33 cellular contexts compared by ENCODE assay signal in the genomic region with DNA sequence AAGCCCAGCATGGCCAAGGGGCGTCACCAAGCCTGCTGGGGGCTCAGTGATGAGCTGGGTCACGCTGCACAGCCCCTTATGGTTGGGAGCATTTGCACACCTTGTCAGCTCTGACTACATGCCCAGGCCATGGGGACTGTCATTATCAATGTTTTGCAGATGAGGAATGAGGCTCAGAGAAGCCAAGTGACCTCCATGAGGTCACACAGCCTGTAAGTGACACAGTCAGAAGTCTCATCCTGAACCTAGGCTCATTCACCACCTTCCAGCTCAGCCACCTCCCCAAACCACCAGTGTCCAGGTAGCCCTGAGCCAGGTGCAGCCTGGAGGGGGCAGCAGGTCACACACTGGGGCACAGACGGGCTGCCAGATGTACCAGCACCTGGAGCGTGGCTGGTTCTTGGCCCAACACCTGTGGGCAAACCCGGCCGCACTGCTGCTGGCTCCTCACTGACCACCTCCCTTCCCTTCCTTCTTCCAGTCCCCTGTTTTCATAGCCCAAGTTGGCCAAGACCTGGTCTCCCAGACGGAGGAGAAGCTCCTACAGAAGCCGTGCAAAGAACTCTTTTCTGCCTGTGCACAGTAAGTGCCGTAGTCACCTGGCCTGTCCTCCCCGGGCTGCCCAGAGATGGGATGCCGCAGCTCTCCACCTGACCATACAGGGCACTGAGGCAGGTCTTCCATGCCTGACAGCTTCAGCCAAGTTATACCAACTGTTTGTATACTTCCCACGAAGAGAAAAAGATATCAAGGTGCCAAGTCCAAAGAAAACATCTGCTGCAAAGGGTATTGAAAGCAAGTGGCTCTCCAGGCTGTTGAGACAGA.
DNase-seq lines count a peak whose midpoint lies in the region; ATAC-seq, FAIRE-seq and TF ChIP-seq lines count a peak whose summit lies in the region.
"Had no signal": no experiment of that assay in that cellular context is flagged by ENCODE, and none has a peak within 500 bp of the region (broad histone marks: within the 10 kb centered on the region; RNA-seq: fewer than 3 reads in every experiment).

No MANE protein-coding gene starts in this region.

- no peak overlapping the region for H4K8ac ChIP-seq in neuronal stem cell (ENCODE audit: low read depth, low read length)

- peaks cover 9% of the 10 kb centered on the region for H3K36me3 Mint-ChIP-seq in glutamatergic neuron (ENCODE audit: unreplicated experiment)
- peaks cover 5% of the 10 kb centered on the region for H3K36me3 Mint-ChIP-seq in activated CD4-positive, alpha-beta T cell treated with anti-CD3 and anti-CD28 coated beads for 36 hours (ENCODE audit: low read depth)
- H3K36me3 Mint-ChIP-seq in activated T-cell treated with anti-CD3 and anti-CD28 coated beads, Interleukin-2, amount 50 U/mL, for 4 hours (ENCODE audit: insufficient read depth): peaks cover 24% of the 10 kb centered on the region
- H3K36me3 Mint-ChIP-seq: IgD-negative memory B cell had no signal

- POLR2A ChIA-PET in activated CD4-positive, alpha-beta T cell treated with anti-CD3 and anti-CD28 coated beads for 36 hours (lab: Charles Lee): no interaction called here

- peak overlapping the region; percentile 42 for H3K4me3 Mint-ChIP-seq in glutamatergic neuron (ENCODE audit: unreplicated experiment)
- H3K4me3 Mint-ChIP-seq in activated CD4-positive, alpha-beta T cell treated with anti-CD3 and anti-CD28 coated beads for 36 hours: no peak overlapping the region
- H3K4me3 Mint-ChIP-seq in activated T-cell treated with anti-CD3 and anti-CD28 coated beads, Interleukin-2, amount 50 U/mL, for 4 hours: no peak overlapping the region
- H3K4me3 Mint-ChIP-seq: activated CD4-positive, alpha-beta memory T cell treated with anti-CD3 and anti-CD28 coated beads, Interleukin-2, amount 10 ng/mL, durations not matched to agents 7 days and 5 days; activated T-helper 1 cell treated with anti-CD3 and anti-CD28 coated beads, Interleukin-12 subunit alpha, Interleukin-12 subunit beta, Interleukin-2, Interleukin-4 antibody, amounts not matched to agents 30 ng/mL and 10 ng/mL and 1 ng/mL, durations not matched to agents 14 hours and 24 hours and 36 hours; B cell; dendritic cell treated with granulocyte-macrophage colony-stimulating factor and Interleukin-4, amounts not matched to agents 40 ng/mL and 50 ng/mL, for 4 days; IgD-negative memory B cell; immature natural killer cell; stimulated activated naive CD8-positive, alpha-beta T cell treated with anti-CD3 and anti-CD28 coated beads, Interleukin-15, amount 100 ng/mL, for 72 hours; T-helper 17 cell had no signal

- peaks cover 14 to 48% (median 43%) of the 10 kb centered on the region in 10 experiments for H3K4me1 ChIP-seq in BLaER1 treated with 17β-estradiol and CSF1 and Interleukin-3, amounts not matched to agents 10 nM and 100 nM
- peaks cover 8 to 9% of the 10 kb centered on the region in 2 donors for H3K4me1 ChIP-seq in neuronal stem cell (ENCODE audit: control insufficient read depth in 2 of 2, insufficient read depth in 1 of 2, low read depth in 1 of 2, low read length in 2 of 2)
- H3K4me1 ChIP-seq: parathyroid adenoma, right lobe of liver had no signal

- H2BK15ac ChIP-seq in neuronal stem cell (ENCODE audit: low read length): no peak overlapping the region

- H3K9me3 ChIP-seq in BLaER1 treated with 17β-estradiol and CSF1 and Interleukin-3, amounts not matched to agents 10 nM and 100 nM (replicated peaks in 1 of 11): peaks cover 0 to 15% (median 0%) of the 10 kb centered on the region in 11 experiments; a peak in 4 of 22 replicates
- H3K9me3 ChIP-seq in KOPT-K1 (ENCODE audit: insufficient read depth, low read length, poor library complexity, severe bottlenecking): no peaks in the 10 kb centered on the region
- peaks cover 4 to 5% of the 10 kb centered on the region in 2 donors for H3K9me3 ChIP-seq in neuronal stem cell (replicated peaks in 1 of 2; ENCODE audit: control insufficient read depth in 2 of 2, insufficient read depth in 1 of 2, low read depth in 1 of 2, low read length in 2 of 2)
- H3K9me3 ChIP-seq: adrenal gland, body of pancreas, esophagus squamous epithelium, right lobe of liver had no signal

- no peak overlapping the region for H3K4me3 ChIP-seq in BLaER1 treated with 17β-estradiol and CSF1 and Interleukin-3, amounts not matched to agents 10 nM and 100 nM
- H3K4me3 ChIP-seq in neuronal stem cell (ENCODE audit: low read length in 2 of 2): no peak overlapping the region
- H3K4me3 ChIP-seq: adrenal gland, body of pancreas, esophagus squamous epithelium, right lobe of liver had no signal

- no peak overlapping the region for H3K9ac ChIP-seq in BLaER1 treated with 17β-estradiol and CSF1 and Interleukin-3, amounts not matched to agents 10 nM and 100 nM
- H3K9ac ChIP-seq in neuronal stem cell (ENCODE audit: low read depth, low read length, poor library complexity): no peak overlapping the region
- H3K9ac ChIP-seq: parathyroid adenoma had no signal

- no peaks in the 10 kb centered on the region; a peak in 1 of 22 replicates for H3K36me3 ChIP-seq in BLaER1 treated with 17β-estradiol and CSF1 and Interleukin-3, amounts not matched to agents 10 nM and 100 nM
- H3K36me3 ChIP-seq in KOPT-K1 (ENCODE audit: insufficient read depth, low read length) (peaks cover 64% of the 10 kb centered on the region), neuronal stem cell (replicated peaks in 1 of 2; ENCODE audit: control insufficient read depth in 2 of 2, insufficient read depth in 2 of 2, low read length in 2 of 2) (peaks cover 16 to 18% of the 10 kb centered on the region in 2 donors)
- H3K36me3 ChIP-seq: right lobe of liver had no signal

- no peak overlapping the region for H3K18ac ChIP-seq in neuronal stem cell (ENCODE audit: low read length)

- H4K20me1 ChIP-seq in BLaER1 treated with 17β-estradiol and CSF1 and Interleukin-3, amounts not matched to agents 10 nM and 100 nM: peaks cover 0 to 5% (median 0%) of the 10 kb centered on the region in 11 experiments; a peak in 3 of 22 replicates

- peaks cover 0 to 15% (median 7%) of the 10 kb centered on the region in 11 experiments; a peak in 10 of 22 replicates for H3K27me3 ChIP-seq in BLaER1 treated with 17β-estradiol and CSF1 and Interleukin-3, amounts not matched to agents 10 nM and 100 nM
- no peaks in the 10 kb centered on the region for H3K27me3 ChIP-seq in neuronal stem cell (ENCODE audit: control insufficient read depth in 3 of 3, insufficient read depth in 3 of 3, low read depth in 1 of 3, low read length in 3 of 3)
- H3K27me3 ChIP-seq: adrenal gland, body of pancreas, esophagus squamous epithelium, right lobe of liver had no signal

- H3K27me3 Mint-ChIP-seq in glutamatergic neuron (ENCODE audit: unreplicated experiment): peaks cover 10% of the 10 kb centered on the region
- H3K27me3 Mint-ChIP-seq in activated CD4-positive, alpha-beta T cell treated with anti-CD3 and anti-CD28 coated beads for 36 hours: no peaks in the 10 kb centered on the region
- H3K27me3 Mint-ChIP-seq in activated T-cell treated with anti-CD3 and anti-CD28 coated beads, Interleukin-2, amount 50 U/mL, for 4 hours (ENCODE audit: low read depth): no peaks in the 10 kb centered on the region
- H3K27me3 Mint-ChIP-seq: activated CD4-positive, alpha-beta memory T cell treated with anti-CD3 and anti-CD28 coated beads, Interleukin-2, amount 10 ng/mL, durations not matched to agents 7 days and 5 days; B cell; dendritic cell treated with granulocyte-macrophage colony-stimulating factor and Interleukin-4, amounts not matched to agents 40 ng/mL and 50 ng/mL, for 4 days; IgD-negative memory B cell; stimulated activated naive CD8-positive, alpha-beta T cell treated with anti-CD3 and anti-CD28 coated beads, Interleukin-15, amount 100 ng/mL, for 72 hours; T-helper 17 cell had no signal

- CTCF ChIA-PET in activated CD4-positive, alpha-beta T cell treated with anti-CD3 and anti-CD28 coated beads for 36 hours (lab: Charles Lee): interaction anchor here (1.0 to 3.2 kb wide), 3 partner anchors 22 to 221 kb away, joined by 3 to 18 read pairs (median 3); a partner anchor contains a TSS

- no peak for DNase-seq in glutamatergic neuron
- no peak for DNase-seq in neuronal stem cell (ENCODE audit: low spot score)
- no peak for DNase-seq in D721Med (ENCODE audit: insufficient read length, low spot score)
- DNase-seq in activated CD4-positive, alpha-beta T cell treated with anti-CD3 and anti-CD28 coated beads for 36 hours: no peak
- no peak for DNase-seq in DMS 273 treated with DMSO at 0.1 percent for 48 hours (lab: John Stamatoyannopoulos, UW)
- no peak for DNase-seq in activated T-cell treated with anti-CD3 and anti-CD28 coated beads, Interleukin-2, amount 50 U/mL, for 4 hours
- DNase-seq: activated CD4-positive, alpha-beta memory T cell treated with anti-CD3 and anti-CD28 coated beads, Interleukin-2, amount 10 ng/mL, durations not matched to agents 7 days and 5 days; activated CD8-positive, alpha-beta memory T cell treated with anti-CD3 and anti-CD28 coated beads, Interleukin-2, amount 50 U/mL, for 4 hours; activated naive CD4-positive, alpha-beta T cell treated with Interleukin-2 at 50 U/mL for 16 hours; body of pancreas; esophagus squamous epithelium; immature natural killer cell; left colon; mesendoderm; NCI-H1092 treated with DMSO at 0.1 percent for 48 hours; NCI-H187; PC-3; stimulated activated CD4-positive, alpha-beta T cell treated with anti-CD3 and anti-CD28 coated beads, Interleukin-12 subunit alpha, Interleukin-12 subunit beta, amount 100 ng/mL, for 4 hours; stimulated activated CD4-positive, alpha-beta T cell treated with anti-CD3 and anti-CD28 coated beads, Interleukin-2, amount 100 ng/mL, for 48 hours; stimulated activated naive CD8-positive, alpha-beta T cell treated with anti-CD3 and anti-CD28 coated beads, Interleukin-15, amount 100 ng/mL, for 72 hours; T-helper 17 cell had no signal

- H3K23ac ChIP-seq in neuronal stem cell (ENCODE audit: low read depth, low read length, poor library complexity): no peak overlapping the region

- no peak for FAIRE-seq in D721Med (lab: Jason Lieb, UNC)
- FAIRE-seq: frontal cortex, GM12892, TTC549 had no signal

- no peak overlapping the region for H2BK120ac ChIP-seq in neuronal stem cell (ENCODE audit: low read depth, low read length)

- ATAC-seq in activated CD4-positive, alpha-beta T cell treated with anti-CD3 and anti-CD28 coated beads for 36 hours: no peak
- ATAC-seq in activated T-cell treated with anti-CD3 and anti-CD28 coated beads, Interleukin-2, amount 50 U/mL, for 4 hours: no peak
- ATAC-seq: body of pancreas; left colon; PC-3; right lobe of liver; stimulated activated naive CD8-positive, alpha-beta T cell treated with anti-CD3 and anti-CD28 coated beads, Interleukin-15, amount 100 ng/mL, for 72 hours; T-helper 17 cell had no signal

- WGBS in neuronal stem cell (ENCODE audit: extremely low coverage in 2 of 2, insufficient read length in 2 of 2, insufficient replicate concordance in 1 of 2), 2 donors: no CpG with 5 or more reads among the region's 12 CpGs

- no peak overlapping the region for H2BK12ac ChIP-seq in neuronal stem cell (ENCODE audit: low read length)

- H3K9me3 Mint-ChIP-seq in glutamatergic neuron (ENCODE audit: unreplicated experiment): peaks cover 4% of the 10 kb centered on the region
- H3K9me3 Mint-ChIP-seq in activated CD4-positive, alpha-beta T cell treated with anti-CD3 and anti-CD28 coated beads for 36 hours (ENCODE audit: low read depth): no peaks in the 10 kb centered on the region
- no peaks in the 10 kb centered on the region for H3K9me3 Mint-ChIP-seq in activated T-cell treated with anti-CD3 and anti-CD28 coated beads, Interleukin-2, amount 50 U/mL, for 4 hours
- H3K9me3 Mint-ChIP-seq: activated CD4-positive, alpha-beta memory T cell treated with anti-CD3 and anti-CD28 coated beads, Interleukin-2, amount 10 ng/mL, durations not matched to agents 7 days and 5 days; activated T-helper 1 cell treated with anti-CD3 and anti-CD28 coated beads, Interleukin-12 subunit alpha, Interleukin-12 subunit beta, Interleukin-2, Interleukin-4 antibody, amounts not matched to agents 30 ng/mL and 10 ng/mL and 1 ng/mL, durations not matched to agents 14 hours and 24 hours and 36 hours; dendritic cell treated with granulocyte-macrophage colony-stimulating factor and Interleukin-4, amounts not matched to agents 40 ng/mL and 50 ng/mL, for 4 days; IgD-negative memory B cell; immature natural killer cell; stimulated activated naive CD8-positive, alpha-beta T cell treated with anti-CD3 and anti-CD28 coated beads, Interleukin-15, amount 100 ng/mL, for 72 hours had no signal

- no peak overlapping the region for H3K14ac ChIP-seq in neuronal stem cell (ENCODE audit: low read length)

- peak overlapping the region in 1 of 11 experiments; percentile 34; a peak in 1 of 22 replicates for H3K27ac ChIP-seq in BLaER1 treated with 17β-estradiol and CSF1 and Interleukin-3, amounts not matched to agents 10 nM and 100 nM
- H3K27ac ChIP-seq in KOPT-K1 (ENCODE audit: low read depth, low read length, poor library complexity, severe bottlenecking) (peak overlapping the region; percentile 46), neuronal stem cell (replicated peaks; ENCODE audit: low read length) (no peak overlapping the region)
- H3K27ac ChIP-seq: body of pancreas, parathyroid adenoma, right lobe of liver had no signal

- TF ChIP-seq CTCF in glutamatergic neuron (IDR thresholded peaks at IDR 0.05; ENCODE audit: partially characterized antibody, unreplicated experiment) (no peak), D721Med (IDR thresholded peaks at IDR 0.05; ENCODE audit: insufficient read depth, missing control alignments) (no peak)

- H2AFZ ChIP-seq in neuronal stem cell (ENCODE audit: low read length): no peak overlapping the region
- H2AFZ ChIP-seq: parathyroid adenoma had no signal

- peak overlapping the region; percentile 47 for H2AK5ac ChIP-seq in neuronal stem cell (ENCODE audit: low read depth, low read length)

- peaks cover 3% of the 10 kb centered on the region for H3K79me1 ChIP-seq in neuronal stem cell (ENCODE audit: low read depth, low read length)

- peak overlapping the region in 7 of 11 experiments; percentile 50 to 82 (median 68); a peak in 10 of 22 replicates for H3K4me2 ChIP-seq in BLaER1 treated with 17β-estradiol and CSF1 and Interleukin-3, amounts not matched to agents 10 nM and 100 nM
- H3K4me2 ChIP-seq in neuronal stem cell (ENCODE audit: insufficient read depth, low read length, poor library complexity, severe bottlenecking): no peak overlapping the region

- no peak overlapping the region for H4K91ac ChIP-seq in neuronal stem cell (ENCODE audit: low read depth, low read length, poor library complexity)

- peak overlapping the region; percentile 72 for H3K27ac Mint-ChIP-seq in glutamatergic neuron (ENCODE audit: unreplicated experiment)
- no peak overlapping the region for H3K27ac Mint-ChIP-seq in activated CD4-positive, alpha-beta T cell treated with anti-CD3 and anti-CD28 coated beads for 36 hours
- H3K27ac Mint-ChIP-seq: activated CD4-positive, alpha-beta memory T cell treated with anti-CD3 and anti-CD28 coated beads, Interleukin-2, amount 10 ng/mL, durations not matched to agents 7 days and 5 days; activated T-helper 1 cell treated with anti-CD3 and anti-CD28 coated beads, Interleukin-12 subunit alpha, Interleukin-12 subunit beta, Interleukin-2, Interleukin-4 antibody, amounts not matched to agents 30 ng/mL and 10 ng/mL and 1 ng/mL, durations not matched to agents 14 hours and 24 hours and 36 hours; B cell; dendritic cell treated with granulocyte-macrophage colony-stimulating factor and Interleukin-4, amounts not matched to agents 40 ng/mL and 50 ng/mL, for 4 days; stimulated activated naive CD8-positive, alpha-beta T cell treated with anti-CD3 and anti-CD28 coated beads, Interleukin-15, amount 100 ng/mL, for 72 hours; T-helper 17 cell had no signal

- no peak overlapping the region for H3K4ac ChIP-seq in neuronal stem cell (ENCODE audit: low read length)

- peak overlapping the region; percentile 15 for H2BK5ac ChIP-seq in neuronal stem cell (ENCODE audit: low read length)

- intact Hi-C loops in activated CD4-positive, alpha-beta T cell treated with anti-CD3 and anti-CD28 coated beads for 36 hours (cut with DNase I, micrococcal nuclease): no loop called here

- H3K4me1 Mint-ChIP-seq in glutamatergic neuron (ENCODE audit: low read depth, unreplicated experiment): peaks cover 33% of the 10 kb centered on the region
- H3K4me1 Mint-ChIP-seq in activated CD4-positive, alpha-beta T cell treated with anti-CD3 and anti-CD28 coated beads for 36 hours: no peaks in the 10 kb centered on the region
- H3K4me1 Mint-ChIP-seq in activated T-cell treated with anti-CD3 and anti-CD28 coated beads, Interleukin-2, amount 50 U/mL, for 4 hours (ENCODE audit: low read depth): no peaks in the 10 kb centered on the region
- H3K4me1 Mint-ChIP-seq: activated CD4-positive, alpha-beta memory T cell treated with anti-CD3 and anti-CD28 coated beads, Interleukin-2, amount 10 ng/mL, durations not matched to agents 7 days and 5 days; immature natural killer cell; stimulated activated naive CD8-positive, alpha-beta T cell treated with anti-CD3 and anti-CD28 coated beads, Interleukin-15, amount 100 ng/mL, for 72 hours had no signal
